1 cellular context compared by ENCODE assay signal in genomic region chr1:11272842-11273594, GRCh38.
TF ChIP-seq lines count a peak whose summit lies in the region.

A gene with protein sequence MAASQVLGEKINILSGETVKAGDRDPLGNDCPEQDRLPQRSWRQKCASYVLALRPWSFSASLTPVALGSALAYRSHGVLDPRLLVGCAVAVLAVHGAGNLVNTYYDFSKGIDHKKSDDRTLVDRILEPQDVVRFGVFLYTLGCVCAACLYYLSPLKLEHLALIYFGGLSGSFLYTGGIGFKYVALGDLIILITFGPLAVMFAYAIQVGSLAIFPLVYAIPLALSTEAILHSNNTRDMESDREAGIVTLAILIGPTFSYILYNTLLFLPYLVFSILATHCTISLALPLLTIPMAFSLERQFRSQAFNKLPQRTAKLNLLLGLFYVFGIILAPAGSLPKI (plus strand): TSS chr1:11273198. CDS start chr1:11273532, 334 bp downstream.

TF ChIP-seq in K562, 482 proteins besides CTCF, POLR2A, EP300 and RAD21 (continued from another document and continues in another):
- TF ChIP-seq PCBP2 (IDR thresholded peaks at IDR 0.05; ENCODE audit: low read depth, low read length, poor library complexity, severe bottlenecking) (no peak), E2F5 (CRISPR knock-in tag; IDR thresholded peaks at IDR 0.05) (peak; percentile 74; the same call in 1 of the 2 replicates), EZH2 (IDR thresholded peaks at IDR 0.05; ENCODE audit: borderline replicate concordance, low read depth, low read length) (no peak), AFF1 (IDR thresholded peaks at IDR 0.05; ENCODE audit: low read depth in 1 of 2, partially characterized antibody in 2 of 2) (no peak), TFE3 (CRISPR knock-in tag; IDR thresholded peaks at IDR 0.05) (0 out of 2 replicates have a peak, but pooled peaks have one; percentile 1), RNF2 (IDR thresholded peaks at IDR 0.05) (peak; percentile 40; the same call in 1 of the 2 replicates), MEF2D (tag; conservative IDR thresholded peaks at IDR 0.05; ENCODE audit: low read depth) (0 out of 2 replicates have a peak, but pooled peaks have one; percentile 19), SMARCA5 (IDR thresholded peaks at IDR 0.05) (no peak), KLF6 (CRISPR knock-in tag; IDR thresholded peaks at IDR 0.05; ENCODE audit: borderline replicate concordance) (peak; percentile 62; the same call in 1 of the 2 replicates), ZNF174 (CRISPR knock-in tag; IDR thresholded peaks at IDR 0.05) (no peak), SNRNP70 (optimal IDR thresholded peaks at IDR 0.05; ENCODE audit: low read depth, low read length) (no peak), RAD51 (IDR thresholded peaks at IDR 0.05; ENCODE audit: borderline replicate concordance, low read depth) (no peak; the same call in 1 of the 2 replicates), ZNF282 (CRISPR knock-in tag; IDR thresholded peaks at IDR 0.05) (peak; percentile 97), E2F6 (IDR thresholded peaks at IDR 0.05; ENCODE audit: borderline replicate concordance in 1 of 2, extremely low read depth in 1 of 2, insufficient read depth in 1 of 2, insufficient read length in 1 of 2, low read depth in 1 of 2, low read length in 1 of 2, poor library complexity in 1 of 2, severe bottlenecking in 1 of 2) (peak in 1 of 2 experiments; percentile 57), PHB2 (IDR thresholded peaks at IDR 0.05; ENCODE audit: low read depth) (no peak), MBD2 (IDR thresholded peaks at IDR 0.05; ENCODE audit: borderline replicate concordance, low read depth) (peak; percentile 78), ZNF408 (CRISPR knock-in tag; IDR thresholded peaks at IDR 0.05; ENCODE audit: low read depth) (no peak), DMBX1 (CRISPR knock-in tag; IDR thresholded peaks at IDR 0.05; ENCODE audit: borderline replicate concordance) (0 out of 2 replicates have a peak, but pooled peaks have one; percentile 58), RHOXF2B (CRISPR knock-in tag; conservative IDR thresholded peaks at IDR 0.05) (0 out of 2 replicates have a peak, but pooled peaks have one; percentile 42), POLR2AphosphoS5 (IDR thresholded peaks at IDR 0.05; ENCODE audit: control insufficient read depth, insufficient read depth, low read depth, low read length) (peak; percentile 81), ARID1B (IDR thresholded peaks at IDR 0.05) (peak; percentile 50), ZNF354B (CRISPR knock-in tag; IDR thresholded peaks at IDR 0.05) (no peak), TRIM24 (IDR thresholded peaks at IDR 0.05) (peak in 1 of 2 experiments; percentile 96; a peak in 2 of 4 replicates), CEBPB (tag; IDR thresholded peaks at IDR 0.05) (no peak), ESRRA (IDR thresholded peaks at IDR 0.05; ENCODE audit: borderline replicate concordance, low read depth) (peak; percentile 83), HMGN3 (IDR thresholded peaks at IDR 0.05; ENCODE audit: borderline replicate concordance, extremely low read depth, insufficient read length, low read depth, low read length) (peak; percentile 86), TARDBP (IDR thresholded peaks at IDR 0.05) (peak; percentile 50; the same call in 1 of the 2 replicates), HIVEP1 (CRISPR knock-in tag; IDR thresholded peaks at IDR 0.05) (no peak), SMARCC2 (IDR thresholded peaks at IDR 0.05; ENCODE audit: low read depth) (no peak), MED1 (CRISPR knock-in tag; IDR thresholded peaks at IDR 0.05; ENCODE audit: borderline replicate concordance) (no peak), L3MBTL2 (IDR thresholded peaks at IDR 0.05) (peak; percentile 77), RBM17 (IDR thresholded peaks at IDR 0.05; ENCODE audit: borderline replicate concordance, low read depth, low read length) (no peak), ZNF133 (CRISPR knock-in tag; IDR thresholded peaks at IDR 0.05) (no peak), RB1 (IDR thresholded peaks at IDR 0.05; ENCODE audit: low read depth) (peak; percentile 96), NCOA4 (IDR thresholded peaks at IDR 0.05; ENCODE audit: partially characterized antibody) (no peak), ZFX (CRISPR knock-in tag; IDR thresholded peaks at IDR 0.05) (peak; percentile 98), YY1 (IDR thresholded peaks at IDR 0.05; ENCODE audit: borderline replicate concordance in 1 of 3, control insufficient read depth in 1 of 3, extremely low read depth in 1 of 3, insufficient read depth in 3 of 3, insufficient read length in 1 of 3, insufficient replicate concordance in 2 of 3, low read depth in 1 of 3, low read length in 2 of 3) (peak; percentile 87 to 96 (median 96)), E2F1 (CRISPR knock-in tag; IDR thresholded peaks at IDR 0.05) (peak; percentile 66; the same call in 1 of the 2 replicates), HCFC1 (IDR thresholded peaks at IDR 0.05; ENCODE audit: low read depth, low read length) (peak; percentile 74), TAF1 (IDR thresholded peaks at IDR 0.05; ENCODE audit: control insufficient read depth, extremely low read depth, insufficient read depth, low read length, severe bottlenecking) (peak; percentile 99), ZEB2 (IDR thresholded peaks at IDR 0.05) (peak; percentile 95), BRD4 (IDR thresholded peaks at IDR 0.05) (peak; percentile 74), ESRRB (CRISPR knock-in tag; IDR thresholded peaks at IDR 0.05; ENCODE audit: borderline replicate concordance) (no peak), MXD1 (CRISPR knock-in tag; IDR thresholded peaks at IDR 0.05; ENCODE audit: borderline replicate concordance, poor library complexity, severe bottlenecking) (peak; percentile 85)
- TF ChIP-seq, protein P1, sequence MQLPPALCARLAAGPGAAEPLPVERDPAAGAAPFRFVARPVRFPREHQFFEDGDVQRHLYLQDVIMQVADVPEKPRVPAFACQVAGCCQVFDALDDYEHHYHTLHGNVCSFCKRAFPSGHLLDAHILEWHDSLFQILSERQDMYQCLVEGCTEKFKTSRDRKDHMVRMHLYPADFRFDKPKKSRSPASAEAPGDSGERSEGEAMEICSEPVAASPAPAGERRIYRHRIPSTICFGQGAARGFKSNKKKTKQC (CRISPR knock-in tag; IDR thresholded peaks at IDR 0.05) = peak; percentile 72; the same call in 1 of the 2 replicates
- TF ChIP-seq, protein P2, sequence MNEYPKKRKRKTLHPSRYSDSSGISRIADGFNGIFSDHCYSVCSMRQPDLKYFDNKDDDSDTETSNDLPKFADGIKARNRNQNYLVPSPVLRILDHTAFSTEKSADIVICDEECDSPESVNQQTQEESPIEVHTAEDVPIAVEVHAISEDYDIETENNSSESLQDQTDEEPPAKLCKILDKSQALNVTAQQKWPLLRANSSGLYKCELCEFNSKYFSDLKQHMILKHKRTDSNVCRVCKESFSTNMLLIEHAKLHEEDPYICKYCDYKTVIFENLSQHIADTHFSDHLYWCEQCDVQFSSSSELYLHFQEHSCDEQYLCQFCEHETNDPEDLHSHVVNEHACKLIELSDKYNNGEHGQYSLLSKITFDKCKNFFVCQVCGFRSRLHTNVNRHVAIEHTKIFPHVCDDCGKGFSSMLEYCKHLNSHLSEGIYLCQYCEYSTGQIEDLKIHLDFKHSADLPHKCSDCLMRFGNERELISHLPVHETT (CRISPR knock-in tag; conservative IDR thresholded peaks at IDR 0.05 in 1 of 2, IDR thresholded peaks at IDR 0.05 in 1 of 2) = peak in 1 of 2 experiments; percentile 91; a peak in 2 of 4 replicates
- TF ChIP-seq, protein P3, sequence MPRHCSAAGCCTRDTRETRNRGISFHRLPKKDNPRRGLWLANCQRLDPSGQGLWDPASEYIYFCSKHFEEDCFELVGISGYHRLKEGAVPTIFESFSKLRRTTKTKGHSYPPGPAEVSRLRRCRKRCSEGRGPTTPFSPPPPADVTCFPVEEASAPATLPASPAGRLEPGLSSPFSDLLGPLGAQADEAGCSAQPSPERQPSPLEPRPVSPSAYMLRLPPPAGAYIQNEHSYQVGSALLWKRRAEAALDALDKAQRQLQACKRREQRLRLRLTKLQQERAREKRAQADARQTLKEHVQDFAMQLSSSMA (CRISPR knock-in tag; IDR thresholded peaks at IDR 0.05) = peak; percentile 94; the same call in 1 of the 2 replicates
- TF ChIP-seq, protein P4, sequence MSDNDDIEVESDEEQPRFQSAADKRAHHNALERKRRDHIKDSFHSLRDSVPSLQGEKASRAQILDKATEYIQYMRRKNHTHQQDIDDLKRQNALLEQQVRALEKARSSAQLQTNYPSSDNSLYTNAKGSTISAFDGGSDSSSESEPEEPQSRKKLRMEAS (CRISPR knock-in tag; IDR thresholded peaks at IDR 0.05) = peak; percentile 98
- TF ChIP-seq, protein P5, sequence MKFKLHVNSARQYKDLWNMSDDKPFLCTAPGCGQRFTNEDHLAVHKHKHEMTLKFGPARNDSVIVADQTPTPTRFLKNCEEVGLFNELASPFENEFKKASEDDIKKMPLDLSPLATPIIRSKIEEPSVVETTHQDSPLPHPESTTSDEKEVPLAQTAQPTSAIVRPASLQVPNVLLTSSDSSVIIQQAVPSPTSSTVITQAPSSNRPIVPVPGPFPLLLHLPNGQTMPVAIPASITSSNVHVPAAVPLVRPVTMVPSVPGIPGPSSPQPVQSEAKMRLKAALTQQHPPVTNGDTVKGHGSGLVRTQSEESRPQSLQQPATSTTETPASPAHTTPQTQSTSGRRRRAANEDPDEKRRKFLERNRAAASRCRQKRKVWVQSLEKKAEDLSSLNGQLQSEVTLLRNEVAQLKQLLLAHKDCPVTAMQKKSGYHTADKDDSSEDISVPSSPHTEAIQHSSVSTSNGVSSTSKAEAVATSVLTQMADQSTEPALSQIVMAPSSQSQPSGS (CRISPR knock-in tag; IDR thresholded peaks at IDR 0.05) = peak; percentile 74; the same call in 1 of the 2 replicates
- TF ChIP-seq, protein P6, sequence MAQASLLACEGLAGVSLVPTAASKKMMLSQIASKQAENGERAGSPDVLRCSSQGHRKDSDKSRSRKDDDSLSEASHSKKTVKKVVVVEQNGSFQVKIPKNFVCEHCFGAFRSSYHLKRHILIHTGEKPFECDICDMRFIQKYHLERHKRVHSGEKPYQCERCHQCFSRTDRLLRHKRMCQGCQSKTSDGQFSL (CRISPR knock-in tag; IDR thresholded peaks at IDR 0.05) = peak; percentile 60; the same call in 1 of the 2 replicates
- TF ChIP-seq, protein P6 (tag; IDR thresholded peaks at IDR 0.05) = no peak
